In genomic region chr12:67647547-67648305, GRCh38 we compare ENCODE assay signal across 1 cellular context.
TF ChIP-seq lines count a peak whose summit lies in the region.

No MANE protein-coding gene starts in this region.

TF ChIP-seq in HepG2, 621 proteins besides CTCF, POLR2A, EP300 and RAD21 (continued from another document and continues in another):
- TF ChIP-seq, protein P1, sequence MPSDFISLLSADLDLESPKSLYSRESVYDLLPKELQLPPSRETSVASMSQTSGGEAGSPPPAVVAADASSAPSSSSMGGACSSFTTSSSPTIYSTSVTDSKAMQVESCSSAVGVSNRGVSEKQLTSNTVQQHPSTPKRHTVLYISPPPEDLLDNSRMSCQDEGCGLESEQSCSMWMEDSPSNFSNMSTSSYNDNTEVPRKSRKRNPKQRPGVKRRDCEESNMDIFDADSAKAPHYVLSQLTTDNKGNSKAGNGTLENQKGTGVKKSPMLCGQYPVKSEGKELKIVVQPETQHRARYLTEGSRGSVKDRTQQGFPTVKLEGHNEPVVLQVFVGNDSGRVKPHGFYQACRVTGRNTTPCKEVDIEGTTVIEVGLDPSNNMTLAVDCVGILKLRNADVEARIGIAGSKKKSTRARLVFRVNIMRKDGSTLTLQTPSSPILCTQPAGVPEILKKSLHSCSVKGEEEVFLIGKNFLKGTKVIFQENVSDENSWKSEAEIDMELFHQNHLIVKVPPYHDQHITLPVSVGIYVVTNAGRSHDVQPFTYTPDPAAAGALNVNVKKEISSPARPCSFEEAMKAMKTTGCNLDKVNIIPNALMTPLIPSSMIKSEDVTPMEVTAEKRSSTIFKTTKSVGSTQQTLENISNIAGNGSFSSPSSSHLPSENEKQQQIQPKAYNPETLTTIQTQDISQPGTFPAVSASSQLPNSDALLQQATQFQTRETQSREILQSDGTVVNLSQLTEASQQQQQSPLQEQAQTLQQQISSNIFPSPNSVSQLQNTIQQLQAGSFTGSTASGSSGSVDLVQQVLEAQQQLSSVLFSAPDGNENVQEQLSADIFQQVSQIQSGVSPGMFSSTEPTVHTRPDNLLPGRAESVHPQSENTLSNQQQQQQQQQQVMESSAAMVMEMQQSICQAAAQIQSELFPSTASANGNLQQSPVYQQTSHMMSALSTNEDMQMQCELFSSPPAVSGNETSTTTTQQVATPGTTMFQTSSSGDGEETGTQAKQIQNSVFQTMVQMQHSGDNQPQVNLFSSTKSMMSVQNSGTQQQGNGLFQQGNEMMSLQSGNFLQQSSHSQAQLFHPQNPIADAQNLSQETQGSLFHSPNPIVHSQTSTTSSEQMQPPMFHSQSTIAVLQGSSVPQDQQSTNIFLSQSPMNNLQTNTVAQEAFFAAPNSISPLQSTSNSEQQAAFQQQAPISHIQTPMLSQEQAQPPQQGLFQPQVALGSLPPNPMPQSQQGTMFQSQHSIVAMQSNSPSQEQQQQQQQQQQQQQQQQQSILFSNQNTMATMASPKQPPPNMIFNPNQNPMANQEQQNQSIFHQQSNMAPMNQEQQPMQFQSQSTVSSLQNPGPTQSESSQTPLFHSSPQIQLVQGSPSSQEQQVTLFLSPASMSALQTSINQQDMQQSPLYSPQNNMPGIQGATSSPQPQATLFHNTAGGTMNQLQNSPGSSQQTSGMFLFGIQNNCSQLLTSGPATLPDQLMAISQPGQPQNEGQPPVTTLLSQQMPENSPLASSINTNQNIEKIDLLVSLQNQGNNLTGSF (CRISPR knock-in tag; IDR thresholded peaks at IDR 0.05): no peak
- no peak for TF ChIP-seq CBX5 (CRISPR knock-in tag; IDR thresholded peaks at IDR 0.05; ENCODE audit: borderline replicate concordance)
- TF ChIP-seq ZFP90 (CRISPR knock-in tag; IDR thresholded peaks at IDR 0.05; ENCODE audit: borderline replicate concordance): no peak
- no peak for TF ChIP-seq CREBL2 (CRISPR knock-in tag; IDR thresholded peaks at IDR 0.05; ENCODE audit: borderline replicate concordance)
- TF ChIP-seq, protein P2, sequence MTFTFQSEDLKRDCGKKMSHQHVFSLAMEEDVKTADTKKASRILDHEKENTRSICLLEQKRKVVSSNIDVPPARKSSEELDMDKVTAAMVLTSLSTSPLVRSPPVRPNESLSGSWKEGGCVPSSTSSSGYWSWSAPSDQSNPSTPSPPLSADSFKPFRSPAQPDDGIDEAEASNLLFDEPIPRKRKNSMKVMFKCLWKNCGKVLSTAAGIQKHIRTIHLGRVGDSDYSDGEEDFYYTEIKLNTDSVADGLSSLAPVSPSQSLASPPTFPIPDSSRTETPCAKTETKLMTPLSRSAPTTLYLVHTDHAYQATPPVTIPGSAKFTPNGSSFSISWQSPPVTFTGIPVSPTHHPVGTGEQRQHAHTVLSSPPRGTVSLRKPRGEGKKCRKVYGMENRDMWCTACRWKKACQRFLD (CRISPR knock-in tag; IDR thresholded peaks at IDR 0.05; ENCODE audit: borderline replicate concordance): no peak
- peak; percentile 59; the same call in 1 of the 2 replicates for TF ChIP-seq RFX1 (IDR thresholded peaks at IDR 0.05)
- 0 out of 2 replicates have a peak, but pooled peaks have one; percentile 22 for TF ChIP-seq ZNF772 (CRISPR knock-in tag; IDR thresholded peaks at IDR 0.05)
- no peak for TF ChIP-seq ZNF251 (CRISPR knock-in tag; IDR thresholded peaks at IDR 0.05)
- TF ChIP-seq KAT2B (IDR thresholded peaks at IDR 0.05; ENCODE audit: borderline replicate concordance, low read depth, low read length): no peak
- TF ChIP-seq, protein P3, sequence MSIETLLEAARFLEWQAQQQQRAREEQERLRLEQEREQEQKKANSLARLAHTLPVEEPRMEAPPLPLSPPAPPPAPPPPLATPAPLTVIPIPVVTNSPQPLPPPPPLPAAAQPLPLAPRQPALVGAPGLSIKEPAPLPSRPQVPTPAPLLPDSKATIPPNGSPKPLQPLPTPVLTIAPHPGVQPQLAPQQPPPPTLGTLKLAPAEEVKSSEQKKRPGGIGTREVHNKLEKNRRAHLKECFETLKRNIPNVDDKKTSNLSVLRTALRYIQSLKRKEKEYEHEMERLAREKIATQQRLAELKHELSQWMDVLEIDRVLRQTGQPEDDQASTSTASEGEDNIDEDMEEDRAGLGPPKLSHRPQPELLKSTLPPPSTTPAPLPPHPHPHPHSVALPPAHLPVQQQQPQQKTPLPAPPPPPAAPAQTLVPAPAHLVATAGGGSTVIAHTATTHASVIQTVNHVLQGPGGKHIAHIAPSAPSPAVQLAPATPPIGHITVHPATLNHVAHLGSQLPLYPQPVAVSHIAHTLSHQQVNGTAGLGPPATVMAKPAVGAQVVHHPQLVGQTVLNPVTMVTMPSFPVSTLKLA (IDR thresholded peaks at IDR 0.05): 0 out of 2 replicates have a peak, but pooled peaks have one; percentile 26
- no peak for TF ChIP-seq PITX1 (CRISPR knock-in tag; IDR thresholded peaks at IDR 0.05)
- no peak for TF ChIP-seq ZNF510 (CRISPR knock-in tag; IDR thresholded peaks at IDR 0.05; ENCODE audit: low read depth)
- TF ChIP-seq NR0B2 (CRISPR knock-in tag; IDR thresholded peaks at IDR 0.05): no peak
- no peak for TF ChIP-seq SMC3 (IDR thresholded peaks at IDR 0.05; ENCODE audit: low read length)
- TF ChIP-seq ZIK1 (CRISPR knock-in tag; IDR thresholded peaks at IDR 0.05; ENCODE audit: borderline replicate concordance, low read depth): no peak
- no peak for TF ChIP-seq NBN (conservative IDR thresholded peaks at IDR 0.05)
- no peak for TF ChIP-seq KDM1A (CRISPR knock-in tag; IDR thresholded peaks at IDR 0.05)
- no peak; the same call in 1 of the 2 replicates for TF ChIP-seq MXD4 (CRISPR knock-in tag; IDR thresholded peaks at IDR 0.05)
- TF ChIP-seq MAFK (conservative IDR thresholded peaks at IDR 0.05 in 1 of 2, IDR thresholded peaks at IDR 0.05 in 1 of 2; ENCODE audit: low read length in 2 of 2): no peak
- no peak for TF ChIP-seq REXO4 (CRISPR knock-in tag; IDR thresholded peaks at IDR 0.05; ENCODE audit: borderline replicate concordance)
- TF ChIP-seq PCBP1 (IDR thresholded peaks at IDR 0.05; ENCODE audit: borderline replicate concordance, low read depth, low read length): 0 out of 2 replicates have a peak, but pooled peaks have one; percentile 20
- no peak for TF ChIP-seq ZNF569 (CRISPR knock-in tag; IDR thresholded peaks at IDR 0.05; ENCODE audit: borderline replicate concordance)
- TF ChIP-seq NFE2L1 (CRISPR knock-in tag; IDR thresholded peaks at IDR 0.05; ENCODE audit: borderline replicate concordance): no peak
- TF ChIP-seq SIX1 (CRISPR knock-in tag; IDR thresholded peaks at IDR 0.05; ENCODE audit: borderline replicate concordance): no peak
- TF ChIP-seq POGK (CRISPR knock-in tag; conservative IDR thresholded peaks at IDR 0.05): peak; percentile 26; the same call in 1 of the 2 replicates
- TF ChIP-seq HNRNPL (IDR thresholded peaks at IDR 0.05; ENCODE audit: low read depth, low read length): no peak
- peak; percentile 36; the same call in 1 of the 2 replicates for TF ChIP-seq ZFP82 (CRISPR knock-in tag; IDR thresholded peaks at IDR 0.05; ENCODE audit: borderline replicate concordance)
- TF ChIP-seq AGO1 (IDR thresholded peaks at IDR 0.05; ENCODE audit: low read depth, low read length, poor library complexity, severe bottlenecking): no peak
- TF ChIP-seq DR1 (CRISPR knock-in tag; IDR thresholded peaks at IDR 0.05): no peak
- TF ChIP-seq, protein P4, sequence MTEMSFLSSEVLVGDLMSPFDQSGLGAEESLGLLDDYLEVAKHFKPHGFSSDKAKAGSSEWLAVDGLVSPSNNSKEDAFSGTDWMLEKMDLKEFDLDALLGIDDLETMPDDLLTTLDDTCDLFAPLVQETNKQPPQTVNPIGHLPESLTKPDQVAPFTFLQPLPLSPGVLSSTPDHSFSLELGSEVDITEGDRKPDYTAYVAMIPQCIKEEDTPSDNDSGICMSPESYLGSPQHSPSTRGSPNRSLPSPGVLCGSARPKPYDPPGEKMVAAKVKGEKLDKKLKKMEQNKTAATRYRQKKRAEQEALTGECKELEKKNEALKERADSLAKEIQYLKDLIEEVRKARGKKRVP (CRISPR knock-in tag; IDR thresholded peaks at IDR 0.05): no peak
- TF ChIP-seq HOXD1 (CRISPR knock-in tag; IDR thresholded peaks at IDR 0.05): no peak
- no peak for TF ChIP-seq ZNF570 (CRISPR knock-in tag; IDR thresholded peaks at IDR 0.05; ENCODE audit: borderline replicate concordance)
- no peak for TF ChIP-seq ZNF296 (CRISPR knock-in tag; conservative IDR thresholded peaks at IDR 0.05)
- TF ChIP-seq, protein P5, sequence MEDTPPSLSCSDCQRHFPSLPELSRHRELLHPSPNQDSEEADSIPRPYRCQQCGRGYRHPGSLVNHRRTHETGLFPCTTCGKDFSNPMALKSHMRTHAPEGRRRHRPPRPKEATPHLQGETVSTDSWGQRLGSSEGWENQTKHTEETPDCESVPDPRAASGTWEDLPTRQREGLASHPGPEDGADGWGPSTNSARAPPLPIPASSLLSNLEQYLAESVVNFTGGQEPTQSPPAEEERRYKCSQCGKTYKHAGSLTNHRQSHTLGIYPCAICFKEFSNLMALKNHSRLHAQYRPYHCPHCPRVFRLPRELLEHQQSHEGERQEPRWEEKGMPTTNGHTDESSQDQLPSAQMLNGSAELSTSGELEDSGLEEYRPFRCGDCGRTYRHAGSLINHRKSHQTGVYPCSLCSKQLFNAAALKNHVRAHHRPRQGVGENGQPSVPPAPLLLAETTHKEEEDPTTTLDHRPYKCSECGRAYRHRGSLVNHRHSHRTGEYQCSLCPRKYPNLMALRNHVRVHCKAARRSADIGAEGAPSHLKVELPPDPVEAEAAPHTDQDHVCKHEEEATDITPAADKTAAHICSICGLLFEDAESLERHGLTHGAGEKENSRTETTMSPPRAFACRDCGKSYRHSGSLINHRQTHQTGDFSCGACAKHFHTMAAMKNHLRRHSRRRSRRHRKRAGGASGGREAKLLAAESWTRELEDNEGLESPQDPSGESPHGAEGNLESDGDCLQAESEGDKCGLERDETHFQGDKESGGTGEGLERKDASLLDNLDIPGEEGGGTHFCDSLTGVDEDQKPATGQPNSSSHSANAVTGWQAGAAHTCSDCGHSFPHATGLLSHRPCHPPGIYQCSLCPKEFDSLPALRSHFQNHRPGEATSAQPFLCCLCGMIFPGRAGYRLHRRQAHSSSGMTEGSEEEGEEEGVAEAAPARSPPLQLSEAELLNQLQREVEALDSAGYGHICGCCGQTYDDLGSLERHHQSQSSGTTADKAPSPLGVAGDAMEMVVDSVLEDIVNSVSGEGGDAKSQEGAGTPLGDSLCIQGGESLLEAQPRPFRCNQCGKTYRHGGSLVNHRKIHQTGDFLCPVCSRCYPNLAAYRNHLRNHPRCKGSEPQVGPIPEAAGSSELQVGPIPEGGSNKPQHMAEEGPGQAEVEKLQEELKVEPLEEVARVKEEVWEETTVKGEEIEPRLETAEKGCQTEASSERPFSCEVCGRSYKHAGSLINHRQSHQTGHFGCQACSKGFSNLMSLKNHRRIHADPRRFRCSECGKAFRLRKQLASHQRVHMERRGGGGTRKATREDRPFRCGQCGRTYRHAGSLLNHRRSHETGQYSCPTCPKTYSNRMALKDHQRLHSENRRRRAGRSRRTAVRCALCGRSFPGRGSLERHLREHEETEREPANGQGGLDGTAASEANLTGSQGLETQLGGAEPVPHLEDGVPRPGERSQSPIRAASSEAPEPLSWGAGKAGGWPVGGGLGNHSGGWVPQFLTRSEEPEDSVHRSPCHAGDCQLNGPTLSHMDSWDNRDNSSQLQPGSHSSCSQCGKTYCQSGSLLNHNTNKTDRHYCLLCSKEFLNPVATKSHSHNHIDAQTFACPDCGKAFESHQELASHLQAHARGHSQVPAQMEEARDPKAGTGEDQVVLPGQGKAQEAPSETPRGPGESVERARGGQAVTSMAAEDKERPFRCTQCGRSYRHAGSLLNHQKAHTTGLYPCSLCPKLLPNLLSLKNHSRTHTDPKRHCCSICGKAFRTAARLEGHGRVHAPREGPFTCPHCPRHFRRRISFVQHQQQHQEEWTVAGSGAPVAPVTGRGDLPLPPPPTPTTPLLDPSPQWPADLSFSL (CRISPR knock-in tag; IDR thresholded peaks at IDR 0.05): no peak
- no peak for TF ChIP-seq SRF (IDR thresholded peaks at IDR 0.05; ENCODE audit: low read depth, low read length)
- TF ChIP-seq, protein P6, sequence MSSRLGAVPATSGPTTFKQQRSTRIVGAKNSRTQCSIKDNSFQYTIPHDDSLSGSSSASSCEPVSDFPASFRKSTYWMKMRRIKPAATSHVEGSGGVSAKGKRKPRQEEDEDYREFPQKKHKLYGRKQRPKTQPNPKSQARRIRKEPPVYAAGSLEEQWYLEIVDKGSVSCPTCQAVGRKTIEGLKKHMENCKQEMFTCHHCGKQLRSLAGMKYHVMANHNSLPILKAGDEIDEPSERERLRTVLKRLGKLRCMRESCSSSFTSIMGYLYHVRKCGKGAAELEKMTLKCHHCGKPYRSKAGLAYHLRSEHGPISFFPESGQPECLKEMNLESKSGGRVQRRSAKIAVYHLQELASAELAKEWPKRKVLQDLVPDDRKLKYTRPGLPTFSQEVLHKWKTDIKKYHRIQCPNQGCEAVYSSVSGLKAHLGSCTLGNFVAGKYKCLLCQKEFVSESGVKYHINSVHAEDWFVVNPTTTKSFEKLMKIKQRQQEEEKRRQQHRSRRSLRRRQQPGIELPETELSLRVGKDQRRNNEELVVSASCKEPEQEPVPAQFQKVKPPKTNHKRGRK (CRISPR knock-in tag; IDR thresholded peaks at IDR 0.05): no peak
- TF ChIP-seq, protein P7, sequence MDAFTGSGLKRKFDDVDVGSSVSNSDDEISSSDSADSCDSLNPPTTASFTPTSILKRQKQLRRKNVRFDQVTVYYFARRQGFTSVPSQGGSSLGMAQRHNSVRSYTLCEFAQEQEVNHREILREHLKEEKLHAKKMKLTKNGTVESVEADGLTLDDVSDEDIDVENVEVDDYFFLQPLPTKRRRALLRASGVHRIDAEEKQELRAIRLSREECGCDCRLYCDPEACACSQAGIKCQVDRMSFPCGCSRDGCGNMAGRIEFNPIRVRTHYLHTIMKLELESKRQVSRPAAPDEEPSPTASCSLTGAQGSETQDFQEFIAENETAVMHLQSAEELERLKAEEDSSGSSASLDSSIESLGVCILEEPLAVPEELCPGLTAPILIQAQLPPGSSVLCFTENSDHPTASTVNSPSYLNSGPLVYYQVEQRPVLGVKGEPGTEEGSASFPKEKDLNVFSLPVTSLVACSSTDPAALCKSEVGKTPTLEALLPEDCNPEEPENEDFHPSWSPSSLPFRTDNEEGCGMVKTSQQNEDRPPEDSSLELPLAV (CRISPR knock-in tag; conservative IDR thresholded peaks at IDR 0.05; ENCODE audit: low read depth): no peak
- no peak for TF ChIP-seq ZNF552 (CRISPR knock-in tag; IDR thresholded peaks at IDR 0.05; ENCODE audit: borderline replicate concordance)
- TF ChIP-seq WIZ (CRISPR knock-in tag; IDR thresholded peaks at IDR 0.05): no peak
- peak; percentile 72 for TF ChIP-seq HNF4A (CRISPR knock-in tag; IDR thresholded peaks at IDR 0.05)
